In genomic region chr11:86116996-86117705, GRCh38 we compare ENCODE assay signal across 13 cellular contexts. TPM values are rescaled to one million over a fixed set of nuclear protein-coding genes. Genes with fewer than 3 reads are reported as not detected.
DNase-seq lines count a peak whose midpoint lies in the region; ATAC-seq and TF ChIP-seq lines count a peak whose summit lies in the region.
"Had no signal": no experiment of that assay in that cellular context is flagged by ENCODE, and none has a peak within 500 bp of the region (broad histone marks: within the 10 kb centered on the region; RNA-seq: fewer than 3 reads in every experiment).

No MANE protein-coding gene starts in this region.

- no peaks in the 10 kb centered on the region for H4K20me1 ChIP-seq in Loucy (ENCODE audit: insufficient read depth, low read length, poor library complexity, severe bottlenecking)

- H3K9me3 ChIP-seq in Loucy (ENCODE audit: insufficient read depth, low read depth, low read length) (no peaks in the 10 kb centered on the region), mesenchymal stem cell (ENCODE audit: control insufficient read depth, low read length) (no peaks in the 10 kb centered on the region)
- H3K9me3 ChIP-seq: body of pancreas had no signal

- H3K27me3 ChIP-seq in Loucy (ENCODE audit: insufficient read depth, low read length, poor library complexity, severe bottlenecking) (no peaks in the 10 kb centered on the region), mesenchymal stem cell (ENCODE audit: control insufficient read depth in 1 of 2, insufficient read depth in 1 of 2, low read length in 2 of 2) (no peaks in the 10 kb centered on the region)
- H3K27me3 ChIP-seq: body of pancreas had no signal

- H3K9me3 Mint-ChIP-seq in activated naive CD8-positive, alpha-beta T cell (ENCODE audit: low read depth), result no peaks in the 10 kb centered on the region
- no peaks in the 10 kb centered on the region for H3K9me3 Mint-ChIP-seq in type B pancreatic cell

- no peak overlapping the region for H3K23ac ChIP-seq in mesenchymal stem cell (ENCODE audit: low read length in 2 of 2)

- no peak for ATAC-seq in GM21825 (IDR thresholded peaks at IDR 0.05; ENCODE audit: unreplicated experiment)
- ATAC-seq: HCT116 had no signal

- DNase-seq in EH (ENCODE audit: low read depth) (peak; percentile 48), mesenchymal stem cell (no peak), NCI-H524 treated with DMSO at 0.1 percent for 48 hours (lab: John Stamatoyannopoulos, UW) (no peak), type B pancreatic cell (ENCODE audit: extremely low spot score, unreplicated experiment) (no peak)
- DNase-seq in effector CD4-positive, alpha-beta T cell, result no peak
- DNase-seq: DMS153, foreskin melanocyte, NCI-H1930 had no signal

- WGBS in mesenchymal stem cell, result 73% methylated on average over 1 of the region's 5 CpGs

- no peaks in the 10 kb centered on the region for H3K36me3 Mint-ChIP-seq in activated naive CD8-positive, alpha-beta T cell
- no peaks in the 10 kb centered on the region for H3K36me3 Mint-ChIP-seq in type B pancreatic cell

- peak overlapping the region; percentile 96 for H3K27ac ChIP-seq in mesenchymal stem cell (ENCODE audit: low read length, poor library complexity, severe bottlenecking)

- H3K4me3 ChIP-seq in Loucy (ENCODE audit: low read length, poor library complexity, severe bottlenecking) (no peak overlapping the region), mesenchymal stem cell (ENCODE audit: insufficient read depth in 1 of 2, low read depth in 1 of 2, low read length in 2 of 2) (no peak overlapping the region)
- H3K4me3 ChIP-seq: body of pancreas had no signal

- peak overlapping the region; percentile 72 for H3K27ac Mint-ChIP-seq in activated naive CD8-positive, alpha-beta T cell
- H3K27ac Mint-ChIP-seq in type B pancreatic cell, result no peak overlapping the region

- H3K4me3 Mint-ChIP-seq in activated naive CD8-positive, alpha-beta T cell, result peak overlapping the region; percentile 8
- no peak overlapping the region for H3K4me3 Mint-ChIP-seq in type B pancreatic cell

- peak overlapping the region; percentile 9 for H3K4me2 ChIP-seq in Loucy (ENCODE audit: low read depth, low read length, poor library complexity, severe bottlenecking)
- H3K4me2 ChIP-seq in mesenchymal stem cell (ENCODE audit: low read length, poor library complexity, severe bottlenecking), result no peak overlapping the region

- H2BK5ac ChIP-seq in mesenchymal stem cell (ENCODE audit: low read depth, low read length, poor library complexity, severe bottlenecking), result peak overlapping the region; percentile 10

- H3K4me1 ChIP-seq in Loucy (ENCODE audit: insufficient read depth, low read length, poor library complexity, severe bottlenecking) (peaks cover 19% of the 10 kb centered on the region), mesenchymal stem cell (ENCODE audit: control insufficient read depth, insufficient read depth, low read depth, low read length) (peaks cover 10% of the 10 kb centered on the region)

- H2AFZ ChIP-seq in Loucy (ENCODE audit: low read length), result no peak overlapping the region
- H2AFZ ChIP-seq in mesenchymal stem cell (ENCODE audit: low read depth, low read length), result no peak overlapping the region

- H3K9me2 ChIP-seq in Loucy (replicated peaks; ENCODE audit: low read depth, low read length), result no peaks in the 10 kb centered on the region

- H3K4ac ChIP-seq in mesenchymal stem cell (ENCODE audit: low read depth in 1 of 2, low read length in 2 of 2), result no peak overlapping the region

- H3K18ac ChIP-seq in mesenchymal stem cell (ENCODE audit: low read depth in 1 of 2, low read length in 2 of 2), result no peak overlapping the region

- peaks cover 28% of the 10 kb centered on the region for H3K4me1 Mint-ChIP-seq in activated naive CD8-positive, alpha-beta T cell (ENCODE audit: low read depth)
- peaks cover 7% of the 10 kb centered on the region for H3K4me1 Mint-ChIP-seq in type B pancreatic cell (ENCODE audit: unreplicated experiment)

- H3K14ac ChIP-seq in mesenchymal stem cell (ENCODE audit: low read length in 2 of 2), result no peak overlapping the region

- H3K9ac ChIP-seq in Loucy (ENCODE audit: low read depth, low read length, poor library complexity, severe bottlenecking), result no peak overlapping the region
- no peak overlapping the region for H3K9ac ChIP-seq in mesenchymal stem cell (ENCODE audit: low read length)

- TF ChIP-seq CTCF in Loucy (conservative IDR thresholded peaks at IDR 0.05; ENCODE audit: low read length) (no peak), type B pancreatic cell (conservative IDR thresholded peaks at IDR 0.05) (no peak)

- H3K36me3 ChIP-seq in Loucy (ENCODE audit: insufficient read depth, low read length), result no peaks in the 10 kb centered on the region
- no peaks in the 10 kb centered on the region for H3K36me3 ChIP-seq in mesenchymal stem cell (ENCODE audit: control insufficient read depth in 1 of 2, insufficient read depth in 2 of 2, low read depth in 1 of 2, low read length in 2 of 2)

- no peaks in the 10 kb centered on the region for H3K27me3 Mint-ChIP-seq in activated naive CD8-positive, alpha-beta T cell
- peaks cover 6% of the 10 kb centered on the region for H3K27me3 Mint-ChIP-seq in type B pancreatic cell

- no peak overlapping the region for H4K91ac ChIP-seq in mesenchymal stem cell (ENCODE audit: low read length)

- peak overlapping the region; percentile 95 for H2AK5ac ChIP-seq in mesenchymal stem cell (ENCODE audit: low read length, severe bottlenecking)

- H3K79me1 ChIP-seq in mesenchymal stem cell (replicated peaks; ENCODE audit: low read length, poor library complexity, severe bottlenecking), result peaks cover 1% of the 10 kb centered on the region

- no peaks in the 10 kb centered on the region for H3F3A ChIP-seq in Loucy (ENCODE audit: low read depth)

- H2BK120ac ChIP-seq in mesenchymal stem cell (ENCODE audit: low read depth, low read length), result no peak overlapping the region

- H2BK15ac ChIP-seq in mesenchymal stem cell (ENCODE audit: low read depth, poor library complexity, severe bottlenecking), result no peak overlapping the region

- H2BK12ac ChIP-seq in mesenchymal stem cell (ENCODE audit: low read length in 2 of 2), result no peak overlapping the region

- H4K8ac ChIP-seq in mesenchymal stem cell (ENCODE audit: low read length), result no peak overlapping the region

- H3K79me2 ChIP-seq in Loucy (ENCODE audit: insufficient read depth, low read length), result no peaks in the 10 kb centered on the region

RNA-seq across cellular contexts. Expression of gene PICALM, which starts 48.3 kb away (rescaled TPM):
- polyA plus RNA-seq in mesenchymal stem cell (2013, experiment 1 of 2), result 136 TPM
- polyA plus RNA-seq in mesenchymal stem cell (2013, experiment 2 of 2), result 139 TPM
- 137 and 149 TPM in 2 replicates for total RNA-seq in type B pancreatic cell (ENCODE audit: low replicate concordance)
